Comparison of ENCODE assay signal across 1 cellular context in the genomic region with DNA sequence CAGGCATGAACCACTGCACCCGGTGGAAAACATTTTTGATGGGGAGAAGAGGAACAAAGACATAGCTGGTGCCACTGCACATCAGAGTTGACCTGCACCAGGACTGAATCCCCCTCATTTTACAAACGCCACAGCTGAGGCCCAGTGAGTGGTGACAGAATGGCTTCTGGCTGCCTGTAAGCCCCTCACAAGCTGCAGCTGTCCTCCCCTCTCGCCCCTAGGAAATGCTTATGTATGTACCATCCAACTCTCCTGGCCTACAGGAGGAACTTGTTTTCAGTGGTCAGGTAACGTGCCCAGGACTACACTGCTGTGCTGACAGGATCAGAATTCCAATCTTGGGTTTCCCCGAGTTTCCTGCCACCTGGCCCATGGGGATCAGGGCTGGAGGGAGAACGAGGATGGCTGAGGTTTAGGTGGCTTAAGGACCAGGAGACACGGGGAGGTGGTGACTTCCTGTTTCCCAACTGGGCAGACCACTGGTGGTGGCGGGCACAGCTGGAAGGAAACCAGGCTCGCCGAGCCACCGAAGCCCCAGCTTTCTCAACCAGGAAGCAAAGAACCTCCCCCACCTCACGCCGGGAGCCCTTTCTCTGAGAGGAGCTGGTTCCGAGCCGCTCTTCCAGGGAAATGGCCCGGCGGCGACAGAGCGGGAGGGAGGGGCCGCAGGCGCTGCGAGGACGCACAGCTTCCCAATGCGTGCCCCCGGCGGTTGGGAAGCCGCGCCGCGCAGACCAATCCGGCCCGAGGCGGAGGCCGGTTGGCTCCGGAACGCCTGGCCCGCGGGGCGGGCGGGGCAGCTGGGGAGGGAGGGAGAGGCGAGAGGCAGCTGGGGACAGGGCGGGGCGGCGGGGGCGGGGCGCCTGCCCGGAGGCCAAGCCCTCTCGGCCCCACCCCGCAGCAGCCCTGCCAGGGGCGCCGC.
TF ChIP-seq lines count a peak whose summit lies in the region.

No MANE protein-coding gene starts in this region.

TF ChIP-seq in K562, 482 proteins besides CTCF, POLR2A, EP300 and RAD21 (continued from another document and continues in another):
- TF ChIP-seq ATF1 (CRISPR knock-in tag; IDR thresholded peaks at IDR 0.05) (no peak), ATF1 (tag; IDR thresholded peaks at IDR 0.05) (no peak), SPI1 (IDR thresholded peaks at IDR 0.05; ENCODE audit: borderline replicate concordance, low read depth, low read length) (peak; percentile 84), ZSCAN32 (CRISPR knock-in tag; IDR thresholded peaks at IDR 0.05) (peak; percentile 58; the same call in 1 of the 2 replicates), MAZ (CRISPR knock-in tag; conservative IDR thresholded peaks at IDR 0.05 in 1 of 2, IDR thresholded peaks at IDR 0.05 in 1 of 2) (peak; percentile 99), SMARCC2 (IDR thresholded peaks at IDR 0.05; ENCODE audit: low read depth) (0 out of 2 replicates have a peak, but pooled peaks have one; percentile 44), DMBX1 (CRISPR knock-in tag; IDR thresholded peaks at IDR 0.05; ENCODE audit: borderline replicate concordance) (peak; percentile 66; the same call in 1 of the 2 replicates), NRF1 (conservative IDR thresholded peaks at IDR 0.05 in 1 of 2, IDR thresholded peaks at IDR 0.05 in 1 of 2) (peak; percentile 87 to 89), NCOA6 (IDR thresholded peaks at IDR 0.05) (no peak), CCAR2 (IDR thresholded peaks at IDR 0.05; ENCODE audit: low read depth, low read length) (no peak), MEF2D (tag; conservative IDR thresholded peaks at IDR 0.05; ENCODE audit: low read depth) (0 out of 2 replicates have a peak, but pooled peaks have one; percentile 57), POLR2G (IDR thresholded peaks at IDR 0.05; ENCODE audit: low read depth, low read length) (peak; percentile 94), RBM39 (optimal IDR thresholded peaks at IDR 0.05; ENCODE audit: low read depth, low read length) (no peak), PHB (CRISPR knock-in tag; IDR thresholded peaks at IDR 0.05) (no peak), ETV1 (tag; conservative IDR thresholded peaks at IDR 0.05; ENCODE audit: low read depth) (peak; percentile 55), ZFP30 (CRISPR knock-in tag; IDR thresholded peaks at IDR 0.05; ENCODE audit: borderline replicate concordance) (no peak), POLR2B (IDR thresholded peaks at IDR 0.05; ENCODE audit: low read depth, partially characterized antibody) (peak; percentile 87), FOXM1 (IDR thresholded peaks at IDR 0.05; ENCODE audit: low read depth) (peak; percentile 40; the same call in 1 of the 2 replicates), FOXM1 (CRISPR knock-in tag; IDR thresholded peaks at IDR 0.05; ENCODE audit: low read depth) (peak; percentile 65; the same call in 1 of the 2 replicates), HNRNPUL1 (IDR thresholded peaks at IDR 0.05; ENCODE audit: low read length) (no peak), ZNF24 (IDR thresholded peaks at IDR 0.05) (no peak), L3MBTL2 (IDR thresholded peaks at IDR 0.05) (peak; percentile 82), CBX2 (IDR thresholded peaks at IDR 0.05; ENCODE audit: insufficient read depth, low read length, poor library complexity, severe bottlenecking) (no peak), ZNF584 (CRISPR knock-in tag; IDR thresholded peaks at IDR 0.05; ENCODE audit: low read depth) (0 out of 2 replicates have a peak, but pooled peaks have one; percentile 18), TOE1 (IDR thresholded peaks at IDR 0.05; ENCODE audit: borderline replicate concordance) (peak; percentile 40; the same call in 1 of the 2 replicates), TOE1 (CRISPR knock-in tag; IDR thresholded peaks at IDR 0.05; ENCODE audit: borderline replicate concordance, low read depth) (no peak), SRF (CRISPR knock-in tag; IDR thresholded peaks at IDR 0.05) (peak in 1 of 2 experiments; percentile 10; a peak in 1 of 4 replicates), ZNF695 (CRISPR knock-in tag; IDR thresholded peaks at IDR 0.05) (0 out of 2 replicates have a peak, but pooled peaks have one; percentile 65)
- TF ChIP-seq, protein P1, sequence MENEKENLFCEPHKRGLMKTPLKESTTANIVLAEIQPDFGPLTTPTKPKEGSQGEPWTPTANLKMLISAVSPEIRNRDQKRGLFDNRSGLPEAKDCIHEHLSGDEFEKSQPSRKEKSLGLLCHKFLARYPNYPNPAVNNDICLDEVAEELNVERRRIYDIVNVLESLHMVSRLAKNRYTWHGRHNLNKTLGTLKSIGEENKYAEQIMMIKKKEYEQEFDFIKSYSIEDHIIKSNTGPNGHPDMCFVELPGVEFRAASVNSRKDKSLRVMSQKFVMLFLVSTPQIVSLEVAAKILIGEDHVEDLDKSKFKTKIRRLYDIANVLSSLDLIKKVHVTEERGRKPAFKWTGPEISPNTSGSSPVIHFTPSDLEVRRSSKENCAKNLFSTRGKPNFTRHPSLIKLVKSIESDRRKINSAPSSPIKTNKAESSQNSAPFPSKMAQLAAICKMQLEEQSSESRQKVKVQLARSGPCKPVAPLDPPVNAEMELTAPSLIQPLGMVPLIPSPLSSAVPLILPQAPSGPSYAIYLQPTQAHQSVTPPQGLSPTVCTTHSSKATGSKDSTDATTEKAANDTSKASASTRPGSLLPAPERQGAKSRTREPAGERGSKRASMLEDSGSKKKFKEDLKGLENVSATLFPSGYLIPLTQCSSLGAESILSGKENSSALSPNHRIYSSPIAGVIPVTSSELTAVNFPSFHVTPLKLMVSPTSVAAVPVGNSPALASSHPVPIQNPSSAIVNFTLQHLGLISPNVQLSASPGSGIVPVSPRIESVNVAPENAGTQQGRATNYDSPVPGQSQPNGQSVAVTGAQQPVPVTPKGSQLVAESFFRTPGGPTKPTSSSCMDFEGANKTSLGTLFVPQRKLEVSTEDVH (IDR thresholded peaks at IDR 0.05; ENCODE audit: low read depth, partially characterized antibody), result no peak
- TF ChIP-seq, protein P2, sequence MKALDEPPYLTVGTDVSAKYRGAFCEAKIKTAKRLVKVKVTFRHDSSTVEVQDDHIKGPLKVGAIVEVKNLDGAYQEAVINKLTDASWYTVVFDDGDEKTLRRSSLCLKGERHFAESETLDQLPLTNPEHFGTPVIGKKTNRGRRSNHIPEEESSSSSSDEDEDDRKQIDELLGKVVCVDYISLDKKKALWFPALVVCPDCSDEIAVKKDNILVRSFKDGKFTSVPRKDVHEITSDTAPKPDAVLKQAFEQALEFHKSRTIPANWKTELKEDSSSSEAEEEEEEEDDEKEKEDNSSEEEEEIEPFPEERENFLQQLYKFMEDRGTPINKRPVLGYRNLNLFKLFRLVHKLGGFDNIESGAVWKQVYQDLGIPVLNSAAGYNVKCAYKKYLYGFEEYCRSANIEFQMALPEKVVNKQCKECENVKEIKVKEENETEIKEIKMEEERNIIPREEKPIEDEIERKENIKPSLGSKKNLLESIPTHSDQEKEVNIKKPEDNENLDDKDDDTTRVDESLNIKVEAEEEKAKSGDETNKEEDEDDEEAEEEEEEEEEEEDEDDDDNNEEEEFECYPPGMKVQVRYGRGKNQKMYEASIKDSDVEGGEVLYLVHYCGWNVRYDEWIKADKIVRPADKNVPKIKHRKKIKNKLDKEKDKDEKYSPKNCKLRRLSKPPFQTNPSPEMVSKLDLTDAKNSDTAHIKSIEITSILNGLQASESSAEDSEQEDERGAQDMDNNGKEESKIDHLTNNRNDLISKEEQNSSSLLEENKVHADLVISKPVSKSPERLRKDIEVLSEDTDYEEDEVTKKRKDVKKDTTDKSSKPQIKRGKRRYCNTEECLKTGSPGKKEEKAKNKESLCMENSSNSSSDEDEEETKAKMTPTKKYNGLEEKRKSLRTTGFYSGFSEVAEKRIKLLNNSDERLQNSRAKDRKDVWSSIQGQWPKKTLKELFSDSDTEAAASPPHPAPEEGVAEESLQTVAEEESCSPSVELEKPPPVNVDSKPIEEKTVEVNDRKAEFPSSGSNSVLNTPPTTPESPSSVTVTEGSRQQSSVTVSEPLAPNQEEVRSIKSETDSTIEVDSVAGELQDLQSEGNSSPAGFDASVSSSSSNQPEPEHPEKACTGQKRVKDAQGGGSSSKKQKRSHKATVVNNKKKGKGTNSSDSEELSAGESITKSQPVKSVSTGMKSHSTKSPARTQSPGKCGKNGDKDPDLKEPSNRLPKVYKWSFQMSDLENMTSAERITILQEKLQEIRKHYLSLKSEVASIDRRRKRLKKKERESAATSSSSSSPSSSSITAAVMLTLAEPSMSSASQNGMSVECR (CRISPR knock-in tag; IDR thresholded peaks at IDR 0.05), result peak; percentile 75
- TF ChIP-seq, protein P3, sequence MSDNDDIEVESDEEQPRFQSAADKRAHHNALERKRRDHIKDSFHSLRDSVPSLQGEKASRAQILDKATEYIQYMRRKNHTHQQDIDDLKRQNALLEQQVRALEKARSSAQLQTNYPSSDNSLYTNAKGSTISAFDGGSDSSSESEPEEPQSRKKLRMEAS (CRISPR knock-in tag; IDR thresholded peaks at IDR 0.05), result peak; percentile 80
- TF ChIP-seq, protein P4, sequence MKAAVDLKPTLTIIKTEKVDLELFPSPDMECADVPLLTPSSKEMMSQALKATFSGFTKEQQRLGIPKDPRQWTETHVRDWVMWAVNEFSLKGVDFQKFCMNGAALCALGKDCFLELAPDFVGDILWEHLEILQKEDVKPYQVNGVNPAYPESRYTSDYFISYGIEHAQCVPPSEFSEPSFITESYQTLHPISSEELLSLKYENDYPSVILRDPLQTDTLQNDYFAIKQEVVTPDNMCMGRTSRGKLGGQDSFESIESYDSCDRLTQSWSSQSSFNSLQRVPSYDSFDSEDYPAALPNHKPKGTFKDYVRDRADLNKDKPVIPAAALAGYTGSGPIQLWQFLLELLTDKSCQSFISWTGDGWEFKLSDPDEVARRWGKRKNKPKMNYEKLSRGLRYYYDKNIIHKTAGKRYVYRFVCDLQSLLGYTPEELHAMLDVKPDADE (conservative IDR thresholded peaks at IDR 0.05; ENCODE audit: control insufficient read depth, low read depth, low read length), result 0 out of 2 replicates have a peak, but pooled peaks have one; percentile 20
- TF ChIP-seq, protein P5, sequence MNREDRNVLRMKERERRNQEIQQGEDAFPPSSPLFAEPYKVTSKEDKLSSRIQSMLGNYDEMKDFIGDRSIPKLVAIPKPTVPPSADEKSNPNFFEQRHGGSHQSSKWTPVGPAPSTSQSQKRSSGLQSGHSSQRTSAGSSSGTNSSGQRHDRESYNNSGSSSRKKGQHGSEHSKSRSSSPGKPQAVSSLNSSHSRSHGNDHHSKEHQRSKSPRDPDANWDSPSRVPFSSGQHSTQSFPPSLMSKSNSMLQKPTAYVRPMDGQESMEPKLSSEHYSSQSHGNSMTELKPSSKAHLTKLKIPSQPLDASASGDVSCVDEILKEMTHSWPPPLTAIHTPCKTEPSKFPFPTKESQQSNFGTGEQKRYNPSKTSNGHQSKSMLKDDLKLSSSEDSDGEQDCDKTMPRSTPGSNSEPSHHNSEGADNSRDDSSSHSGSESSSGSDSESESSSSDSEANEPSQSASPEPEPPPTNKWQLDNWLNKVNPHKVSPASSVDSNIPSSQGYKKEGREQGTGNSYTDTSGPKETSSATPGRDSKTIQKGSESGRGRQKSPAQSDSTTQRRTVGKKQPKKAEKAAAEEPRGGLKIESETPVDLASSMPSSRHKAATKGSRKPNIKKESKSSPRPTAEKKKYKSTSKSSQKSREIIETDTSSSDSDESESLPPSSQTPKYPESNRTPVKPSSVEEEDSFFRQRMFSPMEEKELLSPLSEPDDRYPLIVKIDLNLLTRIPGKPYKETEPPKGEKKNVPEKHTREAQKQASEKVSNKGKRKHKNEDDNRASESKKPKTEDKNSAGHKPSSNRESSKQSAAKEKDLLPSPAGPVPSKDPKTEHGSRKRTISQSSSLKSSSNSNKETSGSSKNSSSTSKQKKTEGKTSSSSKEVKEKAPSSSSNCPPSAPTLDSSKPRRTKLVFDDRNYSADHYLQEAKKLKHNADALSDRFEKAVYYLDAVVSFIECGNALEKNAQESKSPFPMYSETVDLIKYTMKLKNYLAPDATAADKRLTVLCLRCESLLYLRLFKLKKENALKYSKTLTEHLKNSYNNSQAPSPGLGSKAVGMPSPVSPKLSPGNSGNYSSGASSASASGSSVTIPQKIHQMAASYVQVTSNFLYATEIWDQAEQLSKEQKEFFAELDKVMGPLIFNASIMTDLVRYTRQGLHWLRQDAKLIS (CRISPR knock-in tag; IDR thresholded peaks at IDR 0.05), result no peak
- TF ChIP-seq, protein P6, sequence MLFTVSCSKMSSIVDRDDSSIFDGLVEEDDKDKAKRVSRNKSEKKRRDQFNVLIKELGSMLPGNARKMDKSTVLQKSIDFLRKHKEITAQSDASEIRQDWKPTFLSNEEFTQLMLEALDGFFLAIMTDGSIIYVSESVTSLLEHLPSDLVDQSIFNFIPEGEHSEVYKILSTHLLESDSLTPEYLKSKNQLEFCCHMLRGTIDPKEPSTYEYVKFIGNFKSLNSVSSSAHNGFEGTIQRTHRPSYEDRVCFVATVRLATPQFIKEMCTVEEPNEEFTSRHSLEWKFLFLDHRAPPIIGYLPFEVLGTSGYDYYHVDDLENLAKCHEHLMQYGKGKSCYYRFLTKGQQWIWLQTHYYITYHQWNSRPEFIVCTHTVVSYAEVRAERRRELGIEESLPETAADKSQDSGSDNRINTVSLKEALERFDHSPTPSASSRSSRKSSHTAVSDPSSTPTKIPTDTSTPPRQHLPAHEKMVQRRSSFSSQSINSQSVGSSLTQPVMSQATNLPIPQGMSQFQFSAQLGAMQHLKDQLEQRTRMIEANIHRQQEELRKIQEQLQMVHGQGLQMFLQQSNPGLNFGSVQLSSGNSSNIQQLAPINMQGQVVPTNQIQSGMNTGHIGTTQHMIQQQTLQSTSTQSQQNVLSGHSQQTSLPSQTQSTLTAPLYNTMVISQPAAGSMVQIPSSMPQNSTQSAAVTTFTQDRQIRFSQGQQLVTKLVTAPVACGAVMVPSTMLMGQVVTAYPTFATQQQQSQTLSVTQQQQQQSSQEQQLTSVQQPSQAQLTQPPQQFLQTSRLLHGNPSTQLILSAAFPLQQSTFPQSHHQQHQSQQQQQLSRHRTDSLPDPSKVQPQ (CRISPR knock-in tag; IDR thresholded peaks at IDR 0.05; ENCODE audit: borderline replicate concordance), result no peak
- TF ChIP-seq, protein P7, sequence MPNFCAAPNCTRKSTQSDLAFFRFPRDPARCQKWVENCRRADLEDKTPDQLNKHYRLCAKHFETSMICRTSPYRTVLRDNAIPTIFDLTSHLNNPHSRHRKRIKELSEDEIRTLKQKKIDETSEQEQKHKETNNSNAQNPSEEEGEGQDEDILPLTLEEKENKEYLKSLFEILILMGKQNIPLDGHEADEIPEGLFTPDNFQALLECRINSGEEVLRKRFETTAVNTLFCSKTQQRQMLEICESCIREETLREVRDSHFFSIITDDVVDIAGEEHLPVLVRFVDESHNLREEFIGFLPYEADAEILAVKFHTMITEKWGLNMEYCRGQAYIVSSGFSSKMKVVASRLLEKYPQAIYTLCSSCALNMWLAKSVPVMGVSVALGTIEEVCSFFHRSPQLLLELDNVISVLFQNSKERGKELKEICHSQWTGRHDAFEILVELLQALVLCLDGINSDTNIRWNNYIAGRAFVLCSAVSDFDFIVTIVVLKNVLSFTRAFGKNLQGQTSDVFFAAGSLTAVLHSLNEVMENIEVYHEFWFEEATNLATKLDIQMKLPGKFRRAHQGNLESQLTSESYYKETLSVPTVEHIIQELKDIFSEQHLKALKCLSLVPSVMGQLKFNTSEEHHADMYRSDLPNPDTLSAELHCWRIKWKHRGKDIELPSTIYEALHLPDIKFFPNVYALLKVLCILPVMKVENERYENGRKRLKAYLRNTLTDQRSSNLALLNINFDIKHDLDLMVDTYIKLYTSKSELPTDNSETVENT (CRISPR knock-in tag; IDR thresholded peaks at IDR 0.05), result peak; percentile 66
